ENCODE assay signal across 1 cellular context in the genomic region with DNA sequence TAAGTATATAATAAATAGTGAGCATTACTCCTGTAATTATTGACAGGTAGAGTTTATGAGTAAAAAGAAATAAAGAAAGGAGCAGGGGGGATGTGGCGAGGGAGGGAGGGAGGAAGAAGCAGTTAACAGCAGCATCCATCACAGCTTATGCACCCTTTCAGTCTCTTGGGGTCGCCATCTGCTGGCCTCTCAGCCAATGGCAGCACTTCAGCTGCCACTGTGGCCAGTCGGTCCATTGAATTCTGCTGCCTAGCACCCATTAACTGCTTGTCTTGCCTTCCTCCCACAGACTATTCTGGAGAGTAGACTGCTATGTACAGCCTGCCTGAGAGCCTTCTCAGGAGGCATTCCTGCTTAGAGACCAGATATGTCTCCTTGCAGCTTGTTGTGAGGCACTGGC.
TF ChIP-seq lines count a peak whose summit lies in the region.

No MANE protein-coding gene starts in this region.

TF ChIP-seq in GM23338, 12 proteins besides CTCF, POLR2A, EP300 and RAD21 (continued from another document):
- TF ChIP-seq, protein P1, sequence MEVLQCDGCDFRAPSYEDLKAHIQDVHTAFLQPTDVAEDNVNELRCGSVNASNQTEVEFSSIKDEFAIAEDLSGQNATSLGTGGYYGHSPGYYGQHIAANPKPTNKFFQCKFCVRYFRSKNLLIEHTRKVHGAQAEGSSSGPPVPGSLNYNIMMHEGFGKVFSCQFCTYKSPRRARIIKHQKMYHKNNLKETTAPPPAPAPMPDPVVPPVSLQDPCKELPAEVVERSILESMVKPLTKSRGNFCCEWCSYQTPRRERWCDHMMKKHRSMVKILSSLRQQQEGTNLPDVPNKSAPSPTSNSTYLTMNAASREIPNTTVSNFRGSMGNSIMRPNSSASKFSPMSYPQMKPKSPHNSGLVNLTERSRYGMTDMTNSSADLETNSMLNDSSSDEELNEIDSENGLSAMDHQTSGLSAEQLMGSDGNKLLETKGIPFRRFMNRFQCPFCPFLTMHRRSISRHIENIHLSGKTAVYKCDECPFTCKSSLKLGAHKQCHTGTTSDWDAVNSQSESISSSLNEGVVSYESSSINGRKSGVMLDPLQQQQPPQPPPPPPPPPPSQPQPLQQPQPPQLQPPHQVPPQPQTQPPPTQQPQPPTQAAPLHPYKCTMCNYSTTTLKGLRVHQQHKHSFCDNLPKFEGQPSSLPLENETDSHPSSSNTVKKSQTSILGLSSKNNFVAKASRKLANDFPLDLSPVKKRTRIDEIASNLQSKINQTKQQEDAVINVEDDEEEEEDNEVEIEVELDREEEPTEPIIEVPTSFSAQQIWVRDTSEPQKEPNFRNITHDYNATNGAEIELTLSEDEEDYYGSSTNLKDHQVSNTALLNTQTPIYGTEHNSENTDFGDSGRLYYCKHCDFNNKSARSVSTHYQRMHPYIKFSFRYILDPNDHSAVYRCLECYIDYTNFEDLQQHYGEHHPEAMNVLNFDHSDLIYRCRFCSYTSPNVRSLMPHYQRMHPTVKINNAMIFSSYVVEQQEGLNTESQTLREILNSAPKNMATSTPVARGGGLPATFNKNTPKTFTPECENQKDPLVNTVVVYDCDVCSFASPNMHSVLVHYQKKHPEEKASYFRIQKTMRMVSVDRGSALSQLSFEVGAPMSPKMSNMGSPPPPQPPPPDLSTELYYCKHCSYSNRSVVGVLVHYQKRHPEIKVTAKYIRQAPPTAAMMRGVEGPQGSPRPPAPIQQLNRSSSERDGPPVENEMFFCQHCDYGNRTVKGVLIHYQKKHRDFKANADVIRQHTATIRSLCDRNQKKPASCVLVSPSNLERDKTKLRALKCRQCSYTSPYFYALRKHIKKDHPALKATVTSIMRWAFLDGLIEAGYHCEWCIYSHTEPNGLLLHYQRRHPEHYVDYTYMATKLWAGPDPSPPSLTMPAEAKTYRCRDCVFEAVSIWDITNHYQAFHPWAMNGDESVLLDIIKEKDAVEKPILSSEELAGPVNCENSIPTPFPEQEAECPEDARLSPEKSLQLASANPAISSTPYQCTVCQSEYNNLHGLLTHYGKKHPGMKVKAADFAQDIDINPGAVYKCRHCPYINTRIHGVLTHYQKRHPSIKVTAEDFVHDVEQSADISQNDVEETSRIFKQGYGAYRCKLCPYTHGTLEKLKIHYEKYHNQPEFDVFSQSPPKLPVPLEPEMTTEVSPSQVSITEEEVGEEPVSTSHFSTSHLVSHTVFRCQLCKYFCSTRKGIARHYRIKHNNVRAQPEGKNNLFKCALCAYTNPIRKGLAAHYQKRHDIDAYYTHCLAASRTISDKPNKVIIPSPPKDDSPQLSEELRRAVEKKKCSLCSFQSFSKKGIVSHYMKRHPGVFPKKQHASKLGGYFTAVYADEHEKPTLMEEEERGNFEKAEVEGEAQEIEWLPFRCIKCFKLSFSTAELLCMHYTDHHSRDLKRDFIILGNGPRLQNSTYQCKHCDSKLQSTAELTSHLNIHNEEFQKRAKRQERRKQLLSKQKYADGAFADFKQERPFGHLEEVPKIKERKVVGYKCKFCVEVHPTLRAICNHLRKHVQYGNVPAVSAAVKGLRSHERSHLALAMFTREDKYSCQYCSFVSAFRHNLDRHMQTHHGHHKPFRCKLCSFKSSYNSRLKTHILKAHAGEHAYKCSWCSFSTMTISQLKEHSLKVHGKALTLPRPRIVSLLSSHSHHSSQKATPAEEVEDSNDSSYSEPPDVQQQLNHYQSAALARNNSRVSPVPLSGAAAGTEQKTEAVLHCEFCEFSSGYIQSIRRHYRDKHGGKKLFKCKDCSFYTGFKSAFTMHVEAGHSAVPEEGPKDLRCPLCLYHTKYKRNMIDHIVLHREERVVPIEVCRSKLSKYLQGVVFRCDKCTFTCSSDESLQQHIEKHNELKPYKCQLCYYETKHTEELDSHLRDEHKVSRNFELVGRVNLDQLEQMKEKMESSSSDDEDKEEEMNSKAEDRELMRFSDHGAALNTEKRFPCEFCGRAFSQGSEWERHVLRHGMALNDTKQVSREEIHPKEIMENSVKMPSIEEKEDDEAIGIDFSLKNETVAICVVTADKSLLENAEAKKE (CRISPR knock-in tag; IDR thresholded peaks at IDR 0.05), result no peak
- TF ChIP-seq CREB1 (CRISPR knock-in tag; IDR thresholded peaks at IDR 0.05; ENCODE audit: low read depth) (no peak), STAT1 (IDR thresholded peaks at IDR 0.05; ENCODE audit: unreplicated experiment) (no peak), ZNF114 (CRISPR knock-in tag; IDR thresholded peaks at IDR 0.05) (no peak)
